Comparison of ENCODE assay signal across 1 cellular context in genomic region chr21:38843806-38844479, GRCh38.
TF ChIP-seq lines count a peak whose summit lies in the region.

No MANE protein-coding gene starts in this region.

TF ChIP-seq in IMR-90, 13 proteins besides CTCF, POLR2A, EP300 and RAD21 (continued from another document):
- no peak for TF ChIP-seq CHD1 (IDR thresholded peaks at IDR 0.05; ENCODE audit: low read depth, low read length)
- TF ChIP-seq MAFK (IDR thresholded peaks at IDR 0.05; ENCODE audit: low read depth, low read length): peak; percentile 63; the same call in 1 of the 2 replicates
- TF ChIP-seq NFE2L2 (IDR thresholded peaks at IDR 0.05; ENCODE audit: low read depth, low read length): peak; percentile 86
- TF ChIP-seq CEBPB (IDR thresholded peaks at IDR 0.05; ENCODE audit: low read depth, low read length): peak; percentile 11; the same call in 1 of the 2 replicates
